In the genomic region with DNA sequence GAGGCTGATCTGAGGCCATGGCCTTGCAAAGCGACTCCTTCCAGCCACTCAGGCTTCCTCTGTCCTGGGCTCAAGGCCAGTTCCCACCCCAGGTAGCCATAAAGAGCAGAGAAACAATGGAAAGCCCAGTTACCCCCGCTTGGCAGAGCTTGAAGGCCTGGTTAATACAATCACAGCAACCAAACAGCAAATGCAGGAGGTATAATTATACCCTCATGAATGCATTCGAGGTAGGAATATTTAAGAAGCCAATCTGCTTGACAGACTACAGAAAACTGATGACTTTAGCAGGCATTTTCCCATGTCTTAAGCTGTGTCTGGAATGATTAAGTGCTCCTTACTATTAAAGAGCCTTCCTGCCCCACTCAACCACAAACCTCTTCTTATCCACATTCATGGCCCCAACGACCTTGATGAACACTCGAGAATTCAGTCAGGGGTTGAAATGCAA, we compare ENCODE assay signal across 16 cellular contexts.
"Had no signal": no experiment of that assay in that cellular context is flagged by ENCODE, and none has a peak within 500 bp of the region (broad histone marks: within the 10 kb centered on the region; RNA-seq: fewer than 3 reads in every experiment).

No MANE protein-coding gene starts in this region.

- H3K4me3 ChIP-seq: gastrocnemius medialis, thoracic aorta, upper lobe of right lung had no signal

- DNase-seq: activated CD4-positive, alpha-beta memory T cell treated with anti-CD3 and anti-CD28 coated beads, Interleukin-2, amount 10 ng/mL, durations not matched to agents 7 days and 5 days; activated CD8-positive, alpha-beta memory T cell treated with anti-CD3 and anti-CD28 coated beads, Interleukin-2, amount 10 ng/mL, durations not matched to agents 7 days and 5 days; activated naive CD8-positive, alpha-beta T cell treated with anti-CD3 and anti-CD28 coated beads for 36 hours; amygdala; central memory CD4-positive, alpha-beta T cell; head of caudate nucleus; left ventricle myocardium superior; nephron progenitor cell; occipital lobe; stimulated activated naive B cell treated with anti-CD40 and anti-IgM and Interleukin-4, amounts not matched to agents 10 μg/mL and 1 μg/mL and 100 μg/mL, for 72 hours; T-helper 2 cell; upper lobe of right lung had no signal

- H3K27me3 ChIP-seq: gastrocnemius medialis, upper lobe of right lung had no signal

- ATAC-seq: activated CD8-positive, alpha-beta memory T cell treated with anti-CD3 and anti-CD28 coated beads, Interleukin-2, amount 10 ng/mL, durations not matched to agents 7 days and 5 days; esophagus mucosa; gastrocnemius medialis; stimulated activated naive B cell treated with anti-CD40 and anti-IgM and Interleukin-4, amounts not matched to agents 10 μg/mL and 1 μg/mL and 100 μg/mL, for 72 hours; upper lobe of right lung had no signal

- H3K27ac ChIP-seq: gastrocnemius medialis, thoracic aorta, upper lobe of right lung, VCaP had no signal
